Comparison of ENCODE assay signal across 9 cellular contexts in genomic region chr11:18650859-18651557, GRCh38. TPM values are rescaled to one million over a fixed set of nuclear protein-coding genes. Genes with fewer than 3 reads are reported as not detected.
DNase-seq lines count a peak whose midpoint lies in the region; ATAC-seq lines count a peak whose summit lies in the region.
"Had no signal": no experiment of that assay in that cellular context is flagged by ENCODE, and none has a peak within 500 bp of the region (broad histone marks: within the 10 kb centered on the region; RNA-seq: fewer than 3 reads in every experiment).

No MANE protein-coding gene starts in this region.

- ATAC-seq in GM21723 (IDR thresholded peaks at IDR 0.05; ENCODE audit: unreplicated experiment) (peak; percentile 78), left ventricle myocardium superior (peak; percentile 40)
- ATAC-seq in stimulated activated effector memory CD8-positive, alpha-beta T cell treated with anti-CD3 and anti-CD28 coated beads, Interleukin-12 subunit alpha, Interleukin-12 subunit beta, amount 100 ng/mL, for 72 hours, result peak; percentile 65

- H3K9me3 Mint-ChIP-seq in stimulated activated effector memory CD8-positive, alpha-beta T cell treated with anti-CD3 and anti-CD28 coated beads, Interleukin-12 subunit alpha, Interleukin-12 subunit beta, amount 100 ng/mL, for 72 hours, result no peaks in the 10 kb centered on the region
- H3K9me3 Mint-ChIP-seq: central memory CD8-positive, alpha-beta T cell had no signal

- no peaks in the 10 kb centered on the region for H3K4me1 Mint-ChIP-seq in stimulated activated effector memory CD8-positive, alpha-beta T cell treated with anti-CD3 and anti-CD28 coated beads, Interleukin-12 subunit alpha, Interleukin-12 subunit beta, amount 100 ng/mL, for 72 hours
- H3K4me1 Mint-ChIP-seq: central memory CD8-positive, alpha-beta T cell had no signal

- H3K4me3 Mint-ChIP-seq in stimulated activated effector memory CD8-positive, alpha-beta T cell treated with anti-CD3 and anti-CD28 coated beads, Interleukin-12 subunit alpha, Interleukin-12 subunit beta, amount 100 ng/mL, for 72 hours, result no peak overlapping the region
- H3K4me3 Mint-ChIP-seq: central memory CD8-positive, alpha-beta T cell had no signal

- no peaks in the 10 kb centered on the region for H3K36me3 Mint-ChIP-seq in stimulated activated effector memory CD8-positive, alpha-beta T cell treated with anti-CD3 and anti-CD28 coated beads, Interleukin-12 subunit alpha, Interleukin-12 subunit beta, amount 100 ng/mL, for 72 hours

- intact Hi-C loops in left ventricle myocardium superior (cut with micrococcal nuclease), result no loop called here

- DNase-seq in EH (ENCODE audit: low read depth) (peak; percentile 67), NCI-H446 treated with DMSO at 0.1 percent for 48 hours (lab: John Stamatoyannopoulos, UW) (peak; percentile 17), activated T-helper 1 cell treated with Interleukin-2 at 50 U/mL for 16 hours (ENCODE audit: low read depth) (peak; percentile 10), left ventricle myocardium superior (no peak), NCI-H1092 (lab: John Stamatoyannopoulos, UW) (no peak), GOT3 (lab: John Stamatoyannopoulos, UW) (no peak)
- DNase-seq in stimulated activated effector memory CD8-positive, alpha-beta T cell treated with anti-CD3 and anti-CD28 coated beads, Interleukin-12 subunit alpha, Interleukin-12 subunit beta, amount 100 ng/mL, for 72 hours (ENCODE audit: low spot score in 2 of 2), result peak; percentile 27 to 68

- no peak overlapping the region for H3K27ac Mint-ChIP-seq in stimulated activated effector memory CD8-positive, alpha-beta T cell treated with anti-CD3 and anti-CD28 coated beads, Interleukin-12 subunit alpha, Interleukin-12 subunit beta, amount 100 ng/mL, for 72 hours

RNA-seq across cellular contexts. Expression of gene SPTY2D1, which starts 16.9 kb away (rescaled TPM):
- 9.4 TPM for total RNA-seq in left ventricle myocardium superior

RNA-seq across cellular contexts. Expression of gene TMEM86A, which starts 47.6 kb away (rescaled TPM):
- 4.5 TPM for total RNA-seq in left ventricle myocardium superior

RNA-seq across cellular contexts. Expression of gene MISFA, which starts 51.4 kb away (rescaled TPM):
- 10.3 TPM for total RNA-seq in left ventricle myocardium superior

Comparison
In these comparisons a context has a peak if more than half of its experiments do, and no peak if none do; other contexts are left out.
1. DNase-seq: peak in EH (single experiment), NCI-H446 treated with DMSO at 0.1 percent for 48 hours (single experiment), activated T-helper 1 cell treated with Interleukin-2 at 50 U/mL for 16 hours (single experiment) and stimulated activated effector memory CD8-positive, alpha-beta T cell treated with anti-CD3 and anti-CD28 coated beads, Interleukin-12 subunit alpha, Interleukin-12 subunit beta, amount 100 ng/mL, for 72 hours (2 of 2); none in left ventricle myocardium superior (single experiment), NCI-H1092 (single experiment) and GOT3 (single experiment).
2. Peak in every context shown above with its lines, with median percentiles within 50 percentile points of each other: ATAC-seq.